Comparison of ENCODE assay signal across 8 cellular contexts in the genomic region with DNA sequence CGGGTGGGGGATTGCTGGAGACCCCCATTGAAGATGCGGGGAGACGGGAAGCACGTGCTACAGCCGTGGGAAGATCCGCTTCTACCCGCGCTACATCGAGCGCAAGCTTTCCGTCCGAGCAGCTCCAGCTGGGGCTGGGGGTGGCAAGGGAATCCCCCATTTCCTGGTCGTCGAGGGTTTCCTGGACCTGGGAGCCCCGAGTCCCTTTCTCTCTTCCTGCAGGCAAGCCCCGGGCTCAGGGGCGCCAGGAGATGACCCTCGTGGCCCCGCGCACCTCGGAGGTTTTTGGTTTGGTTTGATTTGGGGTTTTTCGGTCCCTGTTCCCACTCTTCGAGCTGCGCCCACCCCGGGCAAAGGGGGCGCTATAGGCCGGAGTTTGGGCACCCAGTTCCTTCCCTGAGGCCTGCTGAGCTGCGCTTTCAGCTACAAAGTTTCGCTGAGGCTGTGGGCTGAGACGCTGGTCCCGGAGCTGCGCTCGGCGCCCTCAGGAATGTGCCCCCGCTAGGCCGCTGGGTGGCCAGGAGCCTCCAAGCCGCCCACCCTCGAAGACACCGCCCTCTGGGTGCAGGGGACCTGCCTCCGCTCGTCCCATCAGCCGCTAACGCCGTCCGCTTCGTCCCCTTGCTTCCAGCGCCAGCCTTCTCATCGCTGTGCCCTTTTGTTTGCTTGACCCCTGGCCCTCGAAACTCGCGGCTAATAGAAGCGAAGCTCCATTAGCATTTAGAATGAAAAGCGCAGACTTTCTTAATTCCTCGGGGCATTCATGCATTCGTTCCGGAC. TPM values are rescaled to one million over a fixed set of nuclear protein-coding genes. Genes with fewer than 3 reads are reported as not detected.
A peak's percentile ranks its signal among the peaks of the same experiment; 100 is the strongest.
DNase-seq lines count a peak whose midpoint lies in the region; ATAC-seq and TF ChIP-seq lines count a peak whose summit lies in the region.

No MANE protein-coding gene starts in this region.

- peaks cover 15% of the 10 kb centered on the region for H3K4me1 ChIP-seq in osteoblast (ENCODE audit: insufficient read depth, low read length)
- no peaks in the 10 kb centered on the region for H3K4me1 ChIP-seq in aorta (ENCODE audit: control insufficient read depth in 1 of 2, insufficient read depth in 2 of 2, low read length in 2 of 2)

- H2AFZ ChIP-seq in osteoblast (ENCODE audit: low read length) = peak overlapping the region; percentile 96

- peak; percentile 65 for TF ChIP-seq CTCF in GM10266 (IDR thresholded peaks at IDR 0.05; ENCODE audit: control insufficient read depth, insufficient read depth, low read depth, missing control alignments)
- peak; percentile 49 for TF ChIP-seq CTCF in NB4 (IDR thresholded peaks at IDR 0.05; ENCODE audit: low read depth, low read length)
- TF ChIP-seq CTCF in fibroblast of pulmonary artery (IDR thresholded peaks at IDR 0.05; ENCODE audit: low read length, missing control alignments) = peak; percentile 40
- TF ChIP-seq CTCF in osteoblast (IDR thresholded peaks at IDR 0.05; ENCODE audit: extremely low read depth, low read depth, low read length) = peak; percentile 49

- H3K27ac ChIP-seq in osteoblast (ENCODE audit: low read depth, low read length) (peak overlapping the region; percentile 99), aorta (ENCODE audit: low read depth in 1 of 2, low read length in 2 of 2) (no peak overlapping the region)

- ATAC-seq in aorta (ENCODE audit: low FRiP score) = no peak

- peak; percentile 86 for DNase-seq in GM10266 (ENCODE audit: extremely low spot score)
- peak; percentile 68 for DNase-seq in NB4 (ENCODE audit: low read depth)
- DNase-seq in activated T-cell treated with anti-CD3 and anti-CD28 coated beads, Interleukin-2, amount 50 U/mL, for 48 hours = peak; percentile 89
- peak; percentile 35 for DNase-seq in fibroblast of pulmonary artery (ENCODE audit: low read depth)
- peak; percentile 91 for DNase-seq in osteoblast (ENCODE audit: insufficient read length, low spot score, missing footprints)
- DNase-seq in aorta = peak; percentile 67 to 84
- DNase-seq in NCI-H2081 treated with DMSO at 0.1 percent for 48 hours (lab: John Stamatoyannopoulos, UW) = no peak
- DNase-seq in NCI-H2029 (lab: John Stamatoyannopoulos, UW) = no peak

- H3K36me3 ChIP-seq in osteoblast (ENCODE audit: insufficient read depth, low read length) (no peaks in the 10 kb centered on the region), aorta (ENCODE audit: control insufficient read depth in 1 of 2, insufficient read depth in 2 of 2, low read length in 1 of 2) (no peaks in the 10 kb centered on the region)

- no peak for TF ChIP-seq POLR2A in NB4 (IDR thresholded peaks at IDR 0.05; ENCODE audit: extremely low read depth, insufficient read length)

- peaks cover 20% of the 10 kb centered on the region for H3K27me3 ChIP-seq in osteoblast (ENCODE audit: insufficient read depth, low read length)
- no peaks in the 10 kb centered on the region for H3K27me3 ChIP-seq in aorta (ENCODE audit: control insufficient read depth in 1 of 2, insufficient read depth in 2 of 2, low read length in 1 of 2)

- WGBS in aorta, 2 donors = 31 to 33% methylated on average over 56 of the region's 56 CpGs

- peak overlapping the region; percentile 100 for H3K4me2 ChIP-seq in osteoblast (ENCODE audit: insufficient read depth, low read length)

- H3K9me3 ChIP-seq in osteoblast (ENCODE audit: low read depth, low read length) (no peaks in the 10 kb centered on the region), aorta (ENCODE audit: control insufficient read depth, low read length) (no peaks in the 10 kb centered on the region)

- no peaks in the 10 kb centered on the region for H3K79me2 ChIP-seq in osteoblast (ENCODE audit: insufficient read depth, low read length)

- H4K20me1 ChIP-seq in osteoblast (ENCODE audit: insufficient read depth, low read length) = no peaks in the 10 kb centered on the region

- intact Hi-C loops in aorta (cut with DNase I) = loop anchor here (5.0 to 10.0 kb wide), 4 partner anchors 83 to 1570 kb away; partner anchors contain the start of genes ERP44 (in 1 of the 2), INVS (in 1 of the 2), STX17 (in 1 of the 2) and TBC1D2 (in 1 of the 2)

- H3K4me3 ChIP-seq in NB4 (ENCODE audit: low read depth, low read length) (no peak overlapping the region), fibroblast of pulmonary artery (replicated peaks; ENCODE audit: low read depth, low read length) (peak overlapping the region; percentile 78), osteoblast (ENCODE audit: insufficient read depth, low read length) (peak overlapping the region; percentile 90), aorta (ENCODE audit: low read length in 2 of 2) (peak overlapping the region in 1 of 2 donors; percentile 77)

RNA-seq across cellular contexts. Expression of gene NR4A3, which starts 2.9 kb away (rescaled TPM):
- total RNA-seq in osteoblast = 0.29 and 0.36 TPM in 2 replicates
- 10 to 100 TPM; 12.8 to 60.3 TPM for total RNA-seq in aorta
- 10 to 100 TPM in 1 of 2 donors, under 1 TPM in 1; 0.50 to 15.3 TPM for polyA plus RNA-seq in aorta

Comparison
In these comparisons a context has a peak if more than half of its experiments do, and no peak if none do; other contexts are left out.
1. DNase-seq: peak in GM10266 (single experiment), NB4 (single experiment), activated T-cell treated with anti-CD3 and anti-CD28 coated beads, Interleukin-2, amount 50 U/mL, for 48 hours (2 of 2), fibroblast of pulmonary artery (single experiment), osteoblast (single experiment) and aorta (2 of 2); none in NCI-H2081 treated with DMSO at 0.1 percent for 48 hours (single experiment) and NCI-H2029 (single experiment).
2. RNA of gene NR4A3, which starts 2.9 kb away (total RNA-seq): 12.8 to 60.3 TPM in aorta; 0.29 to 0.36 TPM in osteoblast; every median in the first group is over 10 times any median in the second.
3. Peak in every context shown above with its lines, with median percentiles within 50 percentile points of each other: CTCF ChIP-seq.